Comparison of ENCODE assay signal across 8 cellular contexts in the genomic region with DNA sequence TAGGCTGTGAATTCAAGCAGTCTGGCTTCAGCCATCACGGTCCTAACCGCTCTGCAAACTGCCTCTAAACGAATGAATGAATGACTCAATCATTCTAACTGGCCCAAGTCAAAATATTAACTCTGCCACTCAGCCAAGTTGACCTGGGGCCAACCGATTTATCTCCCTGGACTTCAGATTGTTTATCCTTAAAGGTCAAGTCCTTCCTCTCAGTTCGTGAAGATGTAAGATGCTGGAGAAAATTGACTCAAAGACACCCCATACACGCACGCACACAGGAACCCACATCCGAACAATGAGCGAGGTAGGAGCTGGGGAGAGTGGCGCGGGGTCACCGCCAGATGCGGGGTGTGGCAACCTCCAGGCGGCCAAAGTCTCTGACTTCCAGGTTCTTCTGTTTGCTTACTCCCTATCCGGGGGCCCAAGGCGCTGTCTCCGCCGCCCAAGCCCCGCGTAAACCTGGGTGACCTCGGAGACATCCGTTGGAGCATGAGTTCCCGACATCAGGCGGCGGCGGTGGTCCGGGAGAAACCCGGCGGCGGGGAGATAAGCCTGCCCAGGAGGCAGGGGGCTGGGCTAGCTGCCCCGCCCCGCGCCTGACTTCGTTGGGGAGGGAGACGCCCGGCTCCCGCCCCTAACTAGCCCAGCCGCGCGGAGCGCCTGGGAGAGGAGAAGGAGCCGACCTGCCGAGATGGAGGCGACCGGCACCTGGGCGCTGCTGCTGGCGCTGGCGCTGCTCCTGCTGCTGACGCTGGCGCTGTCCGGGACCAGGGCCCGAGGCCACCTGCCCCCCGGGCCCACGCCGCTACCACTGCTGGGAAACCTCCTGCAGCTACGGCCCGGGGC. TPM values are rescaled to one million over a fixed set of nuclear protein-coding genes. Genes with fewer than 3 reads are reported as not detected.
DNase-seq lines count a peak whose midpoint lies in the region; ATAC-seq and TF ChIP-seq lines count a peak whose summit lies in the region.

A gene with protein sequence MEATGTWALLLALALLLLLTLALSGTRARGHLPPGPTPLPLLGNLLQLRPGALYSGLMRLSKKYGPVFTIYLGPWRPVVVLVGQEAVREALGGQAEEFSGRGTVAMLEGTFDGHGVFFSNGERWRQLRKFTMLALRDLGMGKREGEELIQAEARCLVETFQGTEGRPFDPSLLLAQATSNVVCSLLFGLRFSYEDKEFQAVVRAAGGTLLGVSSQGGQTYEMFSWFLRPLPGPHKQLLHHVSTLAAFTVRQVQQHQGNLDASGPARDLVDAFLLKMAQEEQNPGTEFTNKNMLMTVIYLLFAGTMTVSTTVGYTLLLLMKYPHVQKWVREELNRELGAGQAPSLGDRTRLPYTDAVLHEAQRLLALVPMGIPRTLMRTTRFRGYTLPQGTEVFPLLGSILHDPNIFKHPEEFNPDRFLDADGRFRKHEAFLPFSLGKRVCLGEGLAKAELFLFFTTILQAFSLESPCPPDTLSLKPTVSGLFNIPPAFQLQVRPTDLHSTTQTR (plus strand): TSS at position 646 of the 846 bp plus-strand sequence. CDS start 46 bp downstream, at position 692.

- TF ChIP-seq CTCF in astrocyte of the cerebellum (IDR thresholded peaks at IDR 0.05; ENCODE audit: low read depth, low read length, missing control alignments) (no peak), transverse colon (IDR thresholded peaks at IDR 0.05) (no peak)

- peak within 1 kb of the TSS; percentile 49 to 84 (median 78) for H3K27ac ChIP-seq in transverse colon

- peak; percentile 12 for DNase-seq in stimulated activated CD4-positive, alpha-beta T cell treated with anti-CD3 and anti-CD28 coated beads, Interleukin-12 subunit alpha, Interleukin-12 subunit beta, amount 100 ng/mL, for 4 hours
- no peak for DNase-seq in stimulated activated CD4-positive, alpha-beta T cell treated with anti-CD3 and anti-CD28 coated beads, Interleukin-4, amount 100 ng/mL, for 24 hours
- DNase-seq in astrocyte of the cerebellum (ENCODE audit: low read depth) (no peak), left colon (peak; percentile 73 to 80), transverse colon (peak; percentile 75), SHP77 treated with DMSO at 0.1 percent for 48 hours (lab: John Stamatoyannopoulos, UW) (no peak), GF-D8 (lab: John Stamatoyannopoulos, UW) (no peak)

- H3K4me3 ChIP-seq in astrocyte of the cerebellum (ENCODE audit: low read depth, low read length) (peak within 1 kb of the TSS; percentile 14), transverse colon (peak within 1 kb of the TSS; percentile 31 to 66 (median 54))

- intact Hi-C loops in left colon (cut with DNase I, micrococcal nuclease): no loop called here
- intact Hi-C loops in transverse colon (cut with DNase I; ENCODE audit: low total_unique reads): no loop called here

- H3K9me3 ChIP-seq in transverse colon: no peaks in the 10 kb centered on the region

- H3K4me1 ChIP-seq in transverse colon: peaks cover 4 to 22% (median 19%) of the 10 kb centered on the region in 4 donors

- H3K27me3 ChIP-seq in transverse colon: peaks cover 18% of the 10 kb centered on the region

- 3% methylated on average over 48 of the region's 57 CpGs; no CpG with 5 or more reads in 1 of the 2 donors for WGBS in transverse colon (ENCODE audit: low coverage in 1 of 2), 2 donors

- no peak for TF ChIP-seq EP300 in transverse colon (IDR thresholded peaks at IDR 0.05; ENCODE audit: low read depth)

- peak; percentile 77 for TF ChIP-seq POLR2A in transverse colon (IDR thresholded peaks at IDR 0.05)

- ATAC-seq in left colon (peak; percentile 93), GM21367 (IDR thresholded peaks at IDR 0.05; ENCODE audit: unreplicated experiment) (no peak)

- H3K36me3 ChIP-seq in transverse colon: no peaks in the 10 kb centered on the region

- in situ Hi-C loops in astrocyte of the cerebellum (cut with HindIII; ENCODE audit: low sequenced_read_pairs) (no loop called here), transverse colon (cut with MboI; ENCODE audit: low pct_ligation_motif_present in 1 of 4, low pct_unique_long_range_greater_than_20kb in 1 of 4, low sequenced_read_pairs in 3 of 4) (no loop called here)

RNA-seq across cellular contexts. Expression of the gene that starts here (rescaled TPM):
- total RNA-seq in left colon (10 to 100 TPM; 22.6 to 44.9 TPM), transverse colon (10 to 100 TPM in 2 of 4 donors, 1 to 10 TPM in 2; 4.2 to 30.7 (median 14.9) TPM)

Comparison
In these comparisons a context has a peak if more than half of its experiments do, and no peak if none do; other contexts are left out.
1. DNase-seq: peak in stimulated activated CD4-positive, alpha-beta T cell treated with anti-CD3 and anti-CD28 coated beads, Interleukin-12 subunit alpha, Interleukin-12 subunit beta, amount 100 ng/mL, for 4 hours (single experiment), left colon (2 of 2) and transverse colon (single experiment); none in stimulated activated CD4-positive, alpha-beta T cell treated with anti-CD3 and anti-CD28 coated beads, Interleukin-4, amount 100 ng/mL, for 24 hours (single experiment), astrocyte of the cerebellum (single experiment), SHP77 treated with DMSO at 0.1 percent for 48 hours (single experiment) and GF-D8 (single experiment).